ENCODE assay signal across 8 cellular contexts in the genomic region with DNA sequence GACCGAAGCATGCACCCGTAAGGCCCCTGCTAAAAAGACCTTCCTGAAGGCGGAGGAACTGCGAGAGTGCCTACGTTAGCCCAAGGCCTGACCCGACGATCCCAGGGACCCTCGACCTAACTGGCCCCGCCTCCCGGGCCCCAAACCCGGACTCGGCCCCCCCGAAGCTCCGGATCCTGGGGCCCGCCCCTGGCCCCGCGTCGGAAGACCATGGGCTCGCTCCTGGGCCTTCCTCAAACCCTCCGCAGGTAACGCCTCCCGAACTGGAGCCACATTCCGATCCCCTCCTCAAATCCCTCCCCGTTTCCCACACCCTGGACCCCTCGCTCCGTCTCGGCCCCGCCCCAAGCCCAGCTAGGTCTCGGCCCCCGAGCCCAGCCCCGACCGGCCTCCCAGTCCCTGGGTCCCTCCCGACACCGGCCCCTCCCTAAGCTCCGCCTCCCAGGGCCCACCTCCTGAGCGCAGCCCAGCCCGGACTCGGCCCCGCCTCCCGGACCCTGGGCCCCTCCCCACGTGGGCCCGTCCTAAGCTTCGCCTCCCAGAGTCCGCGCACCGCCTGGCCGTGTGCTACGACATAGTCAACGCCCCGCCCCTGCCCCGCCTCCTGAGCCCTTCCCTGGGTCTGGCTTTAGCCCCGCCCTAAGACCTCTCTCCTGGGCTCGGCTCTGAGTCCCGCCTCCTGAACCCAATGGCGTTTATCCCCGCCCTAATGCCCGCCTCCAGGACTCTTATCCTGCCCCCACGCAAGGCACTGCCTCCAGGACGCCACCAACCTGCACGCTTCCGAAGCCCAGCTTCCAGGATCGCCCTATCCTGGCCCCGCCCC. TPM values are rescaled to one million over a fixed set of nuclear protein-coding genes. Genes with fewer than 3 reads are reported as not detected.
DNase-seq lines count a peak whose midpoint lies in the region; ATAC-seq and TF ChIP-seq lines count a peak whose summit lies in the region.
"Not testable (repeated sequence)": the region's sequence is repeated elsewhere in the genome, so short reads cannot be mapped to it uniquely, and the experiment has no call there.

No MANE protein-coding gene starts in this region.

- POLR2A ChIA-PET in activated CD4-positive, alpha-beta T cell treated with anti-CD3 and anti-CD28 coated beads for 36 hours (lab: Charles Lee): not testable (repeated sequence)

- not testable (repeated sequence) for H3K9me3 ChIP-seq in left ventricle myocardium inferior (replicated peaks)

- ATAC-seq in HG02884 (IDR thresholded peaks at IDR 0.05; ENCODE audit: unreplicated experiment): peak; percentile 47
- peak; percentile 80 for ATAC-seq in activated CD4-positive, alpha-beta T cell treated with anti-CD3 and anti-CD28 coated beads for 36 hours
- peak; percentile 92 for ATAC-seq in stimulated activated effector memory CD8-positive, alpha-beta T cell treated with anti-CD3 and anti-CD28 coated beads, Interleukin-12 subunit alpha, Interleukin-12 subunit beta, amount 100 ng/mL, for 72 hours

- DNase-seq in DMS114 treated with DMSO at 0.1 percent for 48 hours (lab: John Stamatoyannopoulos, UW; ENCODE audit: unreplicated experiment): peak; percentile 77
- peak; percentile 39 to 86 for DNase-seq in NCI-H446 (lab: John Stamatoyannopoulos, UW)
- DNase-seq in activated CD4-positive, alpha-beta T cell treated with anti-CD3 and anti-CD28 coated beads for 36 hours: peak; percentile 99
- peak; percentile 56 to 93 for DNase-seq in T47D (ENCODE audit: low read depth in 1 of 2, low spot score in 1 of 2)
- peak; percentile 99 for DNase-seq in left ventricle myocardium inferior
- DNase-seq in nucleus accumbens (lab: John Stamatoyannopoulos, UW): peak; percentile 66 to 99 (median 97)
- peak; percentile 87 to 95 for DNase-seq in stimulated activated effector memory CD8-positive, alpha-beta T cell treated with anti-CD3 and anti-CD28 coated beads, Interleukin-12 subunit alpha, Interleukin-12 subunit beta, amount 100 ng/mL, for 72 hours (ENCODE audit: low spot score in 2 of 2)

- peak overlapping the region; percentile 92 for H3K27ac ChIP-seq in left ventricle myocardium inferior (replicated peaks)

- peak overlapping the region; percentile 88 for H3K4me3 Mint-ChIP-seq in activated CD4-positive, alpha-beta T cell treated with anti-CD3 and anti-CD28 coated beads for 36 hours
- peak overlapping the region; percentile 80 for H3K4me3 Mint-ChIP-seq in stimulated activated effector memory CD8-positive, alpha-beta T cell treated with anti-CD3 and anti-CD28 coated beads, Interleukin-12 subunit alpha, Interleukin-12 subunit beta, amount 100 ng/mL, for 72 hours

- not testable (repeated sequence) for H3K36me3 Mint-ChIP-seq in activated CD4-positive, alpha-beta T cell treated with anti-CD3 and anti-CD28 coated beads for 36 hours (ENCODE audit: low read depth); stimulated activated effector memory CD8-positive, alpha-beta T cell treated with anti-CD3 and anti-CD28 coated beads, Interleukin-12 subunit alpha, Interleukin-12 subunit beta, amount 100 ng/mL, for 72 hours

- H3K4me1 ChIP-seq in left ventricle myocardium inferior: peaks cover 16% of the 10 kb centered on the region

- intact Hi-C loops in activated CD4-positive, alpha-beta T cell treated with anti-CD3 and anti-CD28 coated beads for 36 hours (cut with DNase I, micrococcal nuclease); left ventricle myocardium inferior (cut with micrococcal nuclease): not testable (repeated sequence)

- in situ Hi-C loops in T47D (cut with HindIII; ENCODE audit: low pct_unique_long_range_greater_than_20kb, low sequenced_read_pairs): not testable (repeated sequence)

- TF ChIP-seq CTCF in left ventricle myocardium inferior (IDR thresholded peaks at IDR 0.05; ENCODE audit: borderline replicate concordance): not testable (repeated sequence)

- peak overlapping the region; percentile 79 for H3K4me3 ChIP-seq in left ventricle myocardium inferior

- H3K27ac Mint-ChIP-seq in activated CD4-positive, alpha-beta T cell treated with anti-CD3 and anti-CD28 coated beads for 36 hours: peak overlapping the region; percentile 98
- H3K27ac Mint-ChIP-seq in stimulated activated effector memory CD8-positive, alpha-beta T cell treated with anti-CD3 and anti-CD28 coated beads, Interleukin-12 subunit alpha, Interleukin-12 subunit beta, amount 100 ng/mL, for 72 hours: peak overlapping the region; percentile 97

- H3K27me3 ChIP-seq in left ventricle myocardium inferior (ENCODE audit: low read depth): not testable (repeated sequence)

- H3K9me3 Mint-ChIP-seq in activated CD4-positive, alpha-beta T cell treated with anti-CD3 and anti-CD28 coated beads for 36 hours (ENCODE audit: low read depth); stimulated activated effector memory CD8-positive, alpha-beta T cell treated with anti-CD3 and anti-CD28 coated beads, Interleukin-12 subunit alpha, Interleukin-12 subunit beta, amount 100 ng/mL, for 72 hours: not testable (repeated sequence)

- H3K4me1 Mint-ChIP-seq in activated CD4-positive, alpha-beta T cell treated with anti-CD3 and anti-CD28 coated beads for 36 hours: peaks cover 21% of the 10 kb centered on the region
- H3K4me1 Mint-ChIP-seq in stimulated activated effector memory CD8-positive, alpha-beta T cell treated with anti-CD3 and anti-CD28 coated beads, Interleukin-12 subunit alpha, Interleukin-12 subunit beta, amount 100 ng/mL, for 72 hours: peaks cover 11% of the 10 kb centered on the region

- not testable (repeated sequence) for H3K36me3 ChIP-seq in left ventricle myocardium inferior

- H3K27me3 Mint-ChIP-seq in activated CD4-positive, alpha-beta T cell treated with anti-CD3 and anti-CD28 coated beads for 36 hours: not testable (repeated sequence)

- CTCF ChIA-PET in activated CD4-positive, alpha-beta T cell treated with anti-CD3 and anti-CD28 coated beads for 36 hours (lab: Charles Lee): interaction anchor here (0.6 kb wide), 1 partner anchor 375 kb away, joined by 3 read pairs; no protein-coding TSS in a partner anchor

RNA-seq across cellular contexts. Expression of a gene that starts 17.8 kb away (rescaled TPM):
- total RNA-seq in activated CD4-positive, alpha-beta T cell treated with anti-CD3 and anti-CD28 coated beads for 36 hours: not detected
- total RNA-seq in left ventricle myocardium inferior: not detected

RNA-seq across cellular contexts. Expression of a gene that starts 58.1 kb away (rescaled TPM):
- not detected for total RNA-seq in activated CD4-positive, alpha-beta T cell treated with anti-CD3 and anti-CD28 coated beads for 36 hours
- not detected for total RNA-seq in left ventricle myocardium inferior

Comparison
In these comparisons a context has a peak if more than half of its experiments do, and no peak if none do; other contexts are left out.
1. Peak in every context shown above with its lines: DNase-seq, ATAC-seq, H3K4me3 ChIP-seq and H3K27ac ChIP-seq.